ENCODE assay signal across 31 cellular contexts in the genomic region with DNA sequence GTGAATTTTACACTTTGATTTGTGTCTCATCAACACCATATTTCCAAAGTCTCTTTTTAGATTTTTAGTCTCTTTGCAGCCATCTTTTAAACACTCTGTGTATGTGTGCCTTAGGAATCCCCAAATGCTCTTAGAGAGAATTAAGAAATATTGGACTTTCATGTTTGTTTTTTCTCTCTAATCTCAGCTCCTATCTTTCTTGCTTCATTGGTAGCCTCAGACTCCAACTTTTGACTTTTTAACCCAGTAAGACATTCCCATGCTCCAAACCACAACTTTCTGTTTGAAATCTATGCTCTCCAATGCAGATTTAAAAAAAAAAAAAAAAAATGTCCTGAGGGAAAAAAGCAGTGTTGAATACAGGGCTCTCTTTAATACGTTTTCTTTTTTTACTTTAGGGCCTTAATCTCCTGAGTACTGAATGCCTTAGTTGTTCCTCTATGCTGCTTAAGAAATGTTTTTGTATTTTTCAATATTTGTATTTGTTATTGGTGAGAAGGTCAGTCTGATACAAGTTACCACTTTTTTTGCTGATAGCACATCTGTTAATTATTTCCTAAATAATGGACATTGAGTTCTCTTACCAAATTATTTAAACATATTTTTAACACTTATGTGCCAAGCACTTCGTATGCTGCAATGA.
"Had no signal": no experiment of that assay in that cellular context is flagged by ENCODE, and none has a peak within 500 bp of the region (broad histone marks: within the 10 kb centered on the region; RNA-seq: fewer than 3 reads in every experiment).

No MANE protein-coding gene starts in this region.

- ATAC-seq: activated CD8-positive, alpha-beta T cell treated with anti-CD3 and anti-CD28 coated beads for 36 hours; activated T-cell treated with anti-CD3 and anti-CD28 coated beads, Interleukin-2, amount 50 U/mL, for 72 hours; activated T-helper 17 cell treated with anti-CD3 and anti-CD28 coated beads, Interleukin-2, amount 50 U/mL, for 72 hours; body of pancreas; K562 had no signal

- H3K4me1 ChIP-seq: body of pancreas, breast epithelium had no signal

- H3K27ac ChIP-seq: body of pancreas, breast epithelium, PC-9, SK-N-MC, WERI-Rb-1 had no signal

- H3K27me3 Mint-ChIP-seq: activated CD4-positive, alpha-beta T cell treated with anti-CD3 and anti-CD28 coated beads, Interleukin-2, amount 10 ng/mL, durations not matched to agents 24 days and 14 days; activated CD8-positive, alpha-beta T cell treated with anti-CD3 and anti-CD28 coated beads for 36 hours; activated naive CD4-positive, alpha-beta T cell treated with anti-CD3 and anti-CD28 coated beads, Interleukin-2, amount 50 U/mL, for 24 hours; activated naive CD8-positive, alpha-beta T cell treated with anti-CD3 and anti-CD28 coated beads, Interleukin-2, amount 10 ng/mL, durations not matched to agents 7 days and 5 days; activated T-helper 17 cell treated with anti-CD3 and anti-CD28 coated beads, Interleukin-2, amount 50 U/mL, for 72 hours had no signal

- H3K27me3 ChIP-seq: body of pancreas, breast epithelium had no signal

- H3K36me3 Mint-ChIP-seq: activated naive CD4-positive, alpha-beta T cell treated with anti-CD3 and anti-CD28 coated beads, Interleukin-2, amount 50 U/mL, for 24 hours; activated naive CD8-positive, alpha-beta T cell treated with anti-CD3 and anti-CD28 coated beads, Interleukin-2, amount 10 ng/mL, durations not matched to agents 7 days and 5 days had no signal

- DNase-seq: activated CD4-positive, alpha-beta T cell treated with anti-CD3 and anti-CD28 coated beads for 1 hour; activated CD4-positive, alpha-beta T cell treated with anti-CD3 and anti-CD28 coated beads, Interleukin-2, amount 10 ng/mL, durations not matched to agents 24 days and 14 days; activated CD4-positive, alpha-beta T cell treated with anti-CD3 and anti-CD28 coated beads, Interleukin-2, amount 50 U/mL, for 4 hours; activated CD4-positive, CD25-positive, alpha-beta regulatory T cell; activated CD8-positive, alpha-beta T cell treated with anti-CD3 and anti-CD28 coated beads for 36 hours; activated gamma-delta T cell; activated naive CD4-positive, alpha-beta T cell treated with Interleukin-2 at 50 U/mL for 16 hours; activated naive CD8-positive, alpha-beta T cell treated with anti-CD3 and anti-CD28 coated beads, Interleukin-2, amount 10 ng/mL, durations not matched to agents 7 days and 5 days; activated T-cell treated with anti-CD3 and anti-CD28 coated beads, Interleukin-2, amount 50 U/mL, for 1 hour; activated T-cell treated with anti-CD3 and anti-CD28 coated beads, Interleukin-2, amount 50 U/mL, for 72 hours; body of pancreas; NCI-H1092 treated with DMSO at 0.1 percent for 48 hours; NCI-H1417; NCI-H146; NCI-H187; NCI-H2029 treated with DMSO at 0.1 percent for 48 hours; NCI-H2107; NCI-H2171; NCI-H510A; NCI-H526; NCI-H748 treated with DMSO at 0.1 percent for 48 hours; NK-92 treated with Interleukin-12 subunit alpha and Interleukin-12 subunit beta, amount 100 ng/mL, for 24 hours; PC-9; Right ventricle myocardium superior; T1000; WERI-Rb-1 had no signal

- H2AFZ ChIP-seq: PC-9 had no signal

- H3K36me3 ChIP-seq: breast epithelium, WERI-Rb-1 had no signal

- H3K9me3 Mint-ChIP-seq: activated CD4-positive, alpha-beta T cell treated with anti-CD3 and anti-CD28 coated beads, Interleukin-2, amount 10 ng/mL, durations not matched to agents 24 days and 14 days had no signal

- H3K4me1 Mint-ChIP-seq: activated CD4-positive, alpha-beta T cell treated with anti-CD3 and anti-CD28 coated beads, Interleukin-2, amount 10 ng/mL, durations not matched to agents 24 days and 14 days; activated naive CD4-positive, alpha-beta T cell treated with anti-CD3 and anti-CD28 coated beads, Interleukin-2, amount 50 U/mL, for 24 hours; activated naive CD8-positive, alpha-beta T cell treated with anti-CD3 and anti-CD28 coated beads, Interleukin-2, amount 10 ng/mL, durations not matched to agents 7 days and 5 days; activated T-helper 17 cell treated with anti-CD3 and anti-CD28 coated beads, Interleukin-2, amount 50 U/mL, for 72 hours had no signal

- H3K4me2 ChIP-seq: PC-9 had no signal

- H3K4me3 Mint-ChIP-seq: activated CD4-positive, alpha-beta T cell treated with anti-CD3 and anti-CD28 coated beads, Interleukin-2, amount 10 ng/mL, durations not matched to agents 24 days and 14 days; activated CD8-positive, alpha-beta T cell treated with anti-CD3 and anti-CD28 coated beads for 36 hours; activated naive CD4-positive, alpha-beta T cell treated with anti-CD3 and anti-CD28 coated beads, Interleukin-2, amount 50 U/mL, for 24 hours; activated naive CD8-positive, alpha-beta T cell treated with anti-CD3 and anti-CD28 coated beads, Interleukin-2, amount 10 ng/mL, durations not matched to agents 7 days and 5 days; activated T-cell treated with anti-CD3 and anti-CD28 coated beads, Interleukin-2, amount 50 U/mL, for 72 hours; activated T-helper 17 cell treated with anti-CD3 and anti-CD28 coated beads, Interleukin-2, amount 50 U/mL, for 72 hours had no signal

- H3K9me3 ChIP-seq: body of pancreas, breast epithelium had no signal

- H3K27ac Mint-ChIP-seq: activated CD4-positive, alpha-beta T cell treated with anti-CD3 and anti-CD28 coated beads, Interleukin-2, amount 10 ng/mL, durations not matched to agents 24 days and 14 days; activated CD8-positive, alpha-beta T cell treated with anti-CD3 and anti-CD28 coated beads for 36 hours; activated naive CD4-positive, alpha-beta T cell treated with anti-CD3 and anti-CD28 coated beads, Interleukin-2, amount 50 U/mL, for 24 hours; activated naive CD8-positive, alpha-beta T cell treated with anti-CD3 and anti-CD28 coated beads, Interleukin-2, amount 10 ng/mL, durations not matched to agents 7 days and 5 days; activated T-cell treated with anti-CD3 and anti-CD28 coated beads, Interleukin-2, amount 50 U/mL, for 72 hours; activated T-helper 17 cell treated with anti-CD3 and anti-CD28 coated beads, Interleukin-2, amount 50 U/mL, for 72 hours had no signal

- H3K4me3 ChIP-seq: body of pancreas, breast epithelium, K562, PC-9, SK-N-MC had no signal
